ENCODE assay signal across 9 cellular contexts in genomic region chr12:12983420-12984035, GRCh38. TPM values are rescaled to one million over a fixed set of nuclear protein-coding genes. Genes with fewer than 3 reads are reported as not detected.
DNase-seq lines count a peak whose midpoint lies in the region; ATAC-seq, FAIRE-seq and TF ChIP-seq lines count a peak whose summit lies in the region.
"Had no signal": no experiment of that assay in that cellular context is flagged by ENCODE, and none has a peak within 500 bp of the region (broad histone marks: within the 10 kb centered on the region; RNA-seq: fewer than 3 reads in every experiment).

No MANE protein-coding gene starts in this region.

- no TSS peak for BruUV-seq in GM12878 (replicated peaks; lab: Mats Ljungman, UMichigan)

- peaks cover 0 to 3% of the 10 kb centered on the region in 2 experiments; a peak in 2 of 4 replicates for H3K27me3 ChIP-seq in GM12878 (replicated peaks in 1 of 2; ENCODE audit: control insufficient read depth in 2 of 2, insufficient read depth in 2 of 2, low read length in 1 of 2)
- H3K27me3 ChIP-seq in thyroid gland, result no peaks in the 10 kb centered on the region
- H3K27me3 ChIP-seq in H7 (ENCODE audit: control insufficient read depth, insufficient read depth, low read length), result no peaks in the 10 kb centered on the region

- H3K36me3 ChIP-seq in GM12878 (ENCODE audit: control insufficient read depth in 2 of 2, insufficient read depth in 2 of 2, low read length in 1 of 2) (no peaks in the 10 kb centered on the region), thyroid gland (peaks cover 34 to 35% of the 10 kb centered on the region in 2 donors), H7 (replicated peaks; ENCODE audit: control insufficient read depth, insufficient read depth, low read length) (peaks cover 2% of the 10 kb centered on the region; the same call in 1 of the 2 replicates)

- no peak overlapping the region for H3K4me2 ChIP-seq in GM12878 (ENCODE audit: control insufficient read depth, insufficient read depth)

- intact Hi-C loops in GM12878 (cut with micrococcal nuclease; ENCODE audit: unreplicated experiment) (loop anchor here (1.0 to 10.0 kb wide), 3 partner anchors 67 to 221 kb away; no protein-coding TSS in a partner anchor), thyroid gland (cut with DNase I) (loop anchor here (5.0 to 10.0 kb wide), 2 partner anchors 66 to 179 kb away; no protein-coding TSS in a partner anchor)

- no peak for TF ChIP-seq POLR2A in GM12878 (IDR thresholded peaks at IDR 0.05; ENCODE audit: low read depth, low read length)
- TF ChIP-seq POLR2A in thyroid gland (IDR thresholded peaks at IDR 0.05), result no peak

- SMC1A ChIA-PET in GM12878 (lab: Charles Lee; ENCODE audit: uncharacterized antibody, unreplicated experiment), result interaction anchor here (1.1 kb wide), 1 partner anchor 67 kb away, joined by 4 read pairs; no protein-coding TSS in a partner anchor

- WGBS in GM12878 (ENCODE audit: insufficient coverage, insufficient replicate concordance, low lambda C conversion rate, missing lambda C conversion rate), result 50% methylated on average over 9 of the region's 9 CpGs
- WGBS in thyroid gland, 2 donors, result 59 to 69% methylated on average over 9 of the region's 9 CpGs

- H3K27ac ChIP-seq in GM12878 (ENCODE audit: control insufficient read depth, insufficient read depth) (no peak overlapping the region), thyroid gland (no peak overlapping the region)

- TF ChIP-seq EP300 in GM12878 (IDR thresholded peaks at IDR 0.05; ENCODE audit: borderline replicate concordance in 1 of 2, control insufficient read depth in 1 of 2, low read depth in 2 of 2, low read length in 2 of 2), result no peak

- TF ChIP-seq CTCF in GM12878 (IDR thresholded peaks at IDR 0.05 in 2 of 3, conservative IDR thresholded peaks at IDR 0.05 in 1 of 3; ENCODE audit: control insufficient read depth in 2 of 3, extremely low read depth in 1 of 3, insufficient read depth in 1 of 3, low read depth in 3 of 3, low read length in 3 of 3) (peak; percentile 38 to 41 (median 41); a peak in 5 of 6 replicates), thyroid gland (IDR thresholded peaks at IDR 0.05) (peak in 5 of 6 experiments; percentile 16 to 73 (median 61))

- CTCF ChIA-PET in GM12878 (lab: Yijun Ruan, JAX), result interaction anchor here (0.6 to 3.4 kb wide), 8 partner anchors 10 to 242 kb away, joined by 3 to 19 read pairs (median 3); no protein-coding TSS in a partner anchor

- in situ Hi-C loops in GM12878 (cut with MboI), result no loop called here

- DNase-seq in NCI-H146 (lab: John Stamatoyannopoulos, UW) (peak; percentile 18), NCI-H146 treated with DMSO at 0.1 percent for 48 hours (lab: John Stamatoyannopoulos, UW; ENCODE audit: unreplicated experiment) (no peak), MV-4-11 (lab: John Stamatoyannopoulos, UW) (peak; percentile 8), GM12878 (ENCODE audit: low read depth, low spot score) (no peak), inferior parietal cortex (ENCODE audit: extremely low spot score) (peak; percentile 87), thyroid gland (peak in 1 of 2 donors; percentile 30), SHP77 treated with DMSO at 0.1 percent for 48 hours (lab: John Stamatoyannopoulos, UW) (no peak), H7 (no peak)

- no peaks in the 10 kb centered on the region for H4K20me1 ChIP-seq in GM12878 (ENCODE audit: control insufficient read depth, insufficient read depth)

- H3K4me3 ChIP-seq in GM12878 (no peak overlapping the region), thyroid gland (replicated peaks in 1 of 3) (no peak overlapping the region), H7 (ENCODE audit: insufficient read depth, low read depth, low read length) (no peak overlapping the region)

- RAD21 ChIA-PET in GM12878 (lab: Charles Lee; ENCODE audit: unreplicated experiment), result interaction anchor here (1.7 kb wide), 1 partner anchor 68 kb away, joined by 6 read pairs; no protein-coding TSS in a partner anchor

- H3K4me1 ChIP-seq in GM12878 (ENCODE audit: control insufficient read depth, insufficient read depth, low read length) (no peaks in the 10 kb centered on the region), thyroid gland (peaks cover 14 to 29% of the 10 kb centered on the region in 2 donors)

- POLR2A ChIA-PET in GM12878 (lab: Charles Lee), result no interaction called here

- no peaks in the 10 kb centered on the region for H3K79me2 ChIP-seq in GM12878 (ENCODE audit: control insufficient read depth, insufficient read depth, low read length)

- TF ChIP-seq RAD21 in GM12878 (IDR thresholded peaks at IDR 0.05; ENCODE audit: insufficient read depth, low read depth, low read length), result peak; percentile 57

- no peaks in the 10 kb centered on the region for H3K9me3 ChIP-seq in GM12878 (replicated peaks; ENCODE audit: control insufficient read depth, insufficient read depth, low read length)
- no peaks in the 10 kb centered on the region for H3K9me3 ChIP-seq in thyroid gland

- FAIRE-seq in GM12878 (lab: Jason Lieb, UNC), result no peak

- no peak overlapping the region for H3K9ac ChIP-seq in GM12878 (ENCODE audit: control insufficient read depth, insufficient read depth, low read length)

- no peak overlapping the region for H2AFZ ChIP-seq in GM12878 (ENCODE audit: control insufficient read depth, low read depth, low read length)

- peak; percentile 71 for ATAC-seq in GM12878

TF ChIP-seq in GM12878, 131 proteins besides CTCF, POLR2A, EP300 and RAD21:
- TF ChIP-seq SMC3 (IDR thresholded peaks at IDR 0.05; ENCODE audit: borderline replicate concordance, low read length), result peak; percentile 26; the same call in 1 of the 2 replicates
- no peak for TF ChIP-seq CHD2 (IDR thresholded peaks at IDR 0.05; ENCODE audit: borderline replicate concordance, low read depth, low read length)

RNA-seq across cellular contexts. Expression of gene HEBP1, which starts 16.5 kb away (rescaled TPM):
- total RNA-seq in GM12878 (2013; cell fraction: nucleolus; rRNA removed), result not detected in 2 replicates
- total RNA-seq in GM12878 (2014; rRNA removed) (not detected in 2 replicates), GM12878 (2014; rRNA removed; fragmentation: Illumina TruSeq; extraction: Trizol) (not detected in 2 replicates), GM12878 (2021) (0.18 and 0.37 TPM in 2 replicates), thyroid gland (100 to 1,000 TPM in 1 of 4 donors, 10 to 100 TPM in 3; 80.4 to 125 (median 91.3) TPM)
- 0.42 TPM for polyA plus RNA-seq in GM12878 (2011; ENCODE audit: low read depth)
- polyA plus RNA-seq in GM12878 (2011; rRNA removed) (not detected in 2 replicates), GM12878 (2014; fragmentation: Illumina TruSeq; extraction: Trizol) (0.10 TPM in 1 of 2 replicates, not detected in the other), GM12878 (2014; fragmentation: Nextera tagmentation; extraction: Ambion mirVana) (under 1 TPM in 1 of 2 experiments, not detected in 1; 0.07 TPM), GM12878 (2014; rRNA removed) (not detected in 2 replicates), GM12878 (2016; fragmentation: Nextera tagmentation; extraction: Ambion mirVana) (under 1 TPM; 0.30 to 0.32 TPM)
- not detected in 2 replicates for polyA plus RNA-seq in GM12878 (2011; cell fraction: cytosol; rRNA removed)
- not detected in 2 replicates for polyA plus RNA-seq in GM12878 (2011; cell fraction: nucleus; rRNA removed)
- 0.28 and 0.91 TPM in 2 replicates for polyA plus RNA-seq in GM12878 (2012)
- not detected in 2 replicates for polyA minus RNA-seq in GM12878 (2011; rRNA and poly(A)+ RNA removed)
- 2.0 and 2.3 TPM in 2 replicates for polyA minus RNA-seq in GM12878 (2011; cell fraction: cytosol; rRNA and poly(A)+ RNA removed)
- polyA minus RNA-seq in GM12878 (2011; cell fraction: nucleus; rRNA and poly(A)+ RNA removed), result 0.77 TPM in 1 of 2 replicates, not detected in the other
- total RNA-seq in H7 (2014; rRNA removed; shearing (Covaris generic)), result 5.0 and 5.6 TPM in 2 replicates

RNA-seq across cellular contexts. Expression of gene GPRC5D, which starts 31.6 kb away (rescaled TPM):
- total RNA-seq in GM12878 (2013; cell fraction: nucleolus; rRNA removed), result not detected in 2 replicates
- 0.82 and 0.90 TPM in 2 replicates for total RNA-seq in GM12878 (2014; rRNA removed)
- 0.18 and 0.23 TPM in 2 replicates for total RNA-seq in GM12878 (2014; rRNA removed; fragmentation: Illumina TruSeq; extraction: Trizol)
- total RNA-seq in GM12878 (2021), result not detected in 2 replicates
- not detected for polyA plus RNA-seq in GM12878 (2011; ENCODE audit: low read depth)
- not detected in 2 replicates for polyA plus RNA-seq in GM12878 (2011; rRNA removed)
- polyA plus RNA-seq in GM12878 (2011; cell fraction: cytosol; rRNA removed), result not detected in 2 replicates
- polyA plus RNA-seq in GM12878 (2011; cell fraction: nucleus; rRNA removed), result not detected in 2 replicates
- not detected in 2 replicates for polyA plus RNA-seq in GM12878 (2012)
- 0.66 and 0.71 TPM in 2 replicates for polyA plus RNA-seq in GM12878 (2014; fragmentation: Illumina TruSeq; extraction: Trizol)
- polyA plus RNA-seq in GM12878 (2014; fragmentation: Nextera tagmentation; extraction: Ambion mirVana), result under 1 TPM in 1 of 2 experiments, not detected in 1; 0.35 TPM
- 0.65 and 0.89 TPM in 2 replicates for polyA plus RNA-seq in GM12878 (2014; rRNA removed)
- under 1 TPM; 0.32 to 0.37 TPM for polyA plus RNA-seq in GM12878 (2016; fragmentation: Nextera tagmentation; extraction: Ambion mirVana)
- not detected in 2 replicates for polyA minus RNA-seq in GM12878 (2011; rRNA and poly(A)+ RNA removed)
- polyA minus RNA-seq in GM12878 (2011; cell fraction: cytosol; rRNA and poly(A)+ RNA removed), result not detected in 2 replicates
- polyA minus RNA-seq in GM12878 (2011; cell fraction: nucleus; rRNA and poly(A)+ RNA removed), result not detected in 2 replicates
- total RNA-seq in thyroid gland, result not detected
- total RNA-seq in H7 (2014; rRNA removed; shearing (Covaris generic)), result 0.31 TPM in 1 of 2 replicates, not detected in the other
- total RNA-seq: CD8-positive, alpha-beta memory T cell had no signal

Comparison
In these comparisons a context has a peak if more than half of its experiments do, and no peak if none do; other contexts are left out.
1. DNase-seq: peak in NCI-H146 (single experiment), MV-4-11 (single experiment) and inferior parietal cortex (single experiment); none in NCI-H146 treated with DMSO at 0.1 percent for 48 hours (single experiment), GM12878 (single experiment), SHP77 treated with DMSO at 0.1 percent for 48 hours (single experiment) and H7 (single experiment).
2. RNA of gene HEBP1, which starts 16.5 kb away (total RNA-seq): 80.4 to 125 TPM in thyroid gland; 5.0 to 5.6 TPM in H7 and 0.18 to 0.37 TPM in GM12878; every median in the first group is over 10 times any median in the second.